In genomic region chr20:7980332-7981046, GRCh38 we compare ENCODE assay signal across 8 cellular contexts. TPM values are rescaled to one million over a fixed set of nuclear protein-coding genes. Genes with fewer than 3 reads are reported as not detected.
A peak's percentile ranks its signal among the peaks of the same experiment; 100 is the strongest.
DNase-seq lines count a peak whose midpoint lies in the region; ATAC-seq and TF ChIP-seq lines count a peak whose summit lies in the region.

No MANE protein-coding gene starts in this region.

- DNase-seq in Caco-2, result peak; percentile 41 to 46
- peak; percentile 53 for DNase-seq in RWPE1 (ENCODE audit: low spot score)
- DNase-seq in epithelial cell of proximal tubule (ENCODE audit: low read depth), result no peak
- peak; percentile 7 for DNase-seq in nephron progenitor cell
- no peak for DNase-seq in omental fat pad (ENCODE audit: low spot score)

- H3K36me3 Mint-ChIP-seq in Caco-2 (ENCODE audit: insufficient read depth, unreplicated experiment), result no peaks in the 10 kb centered on the region
- H3K36me3 Mint-ChIP-seq in nephron progenitor cell (ENCODE audit: low read depth), result peaks cover 14% of the 10 kb centered on the region
- H3K36me3 Mint-ChIP-seq in stimulated activated memory B cell treated with anti-CD40 and anti-IgM and Interleukin-4, amounts not matched to agents 10 μg/mL and 1 μg/mL and 100 μg/mL, for 72 hours, result peaks cover 31% of the 10 kb centered on the region

- no peak overlapping the region for H3K4me3 ChIP-seq in Caco-2 (ENCODE audit: low read depth, low read length)
- no peak overlapping the region for H3K4me3 ChIP-seq in epithelial cell of proximal tubule (ENCODE audit: low read depth, low read length)

- H3K4me1 Mint-ChIP-seq in Caco-2 (ENCODE audit: low read depth, unreplicated experiment), result no peaks in the 10 kb centered on the region
- H3K4me1 Mint-ChIP-seq in nephron progenitor cell, result no peaks in the 10 kb centered on the region
- no peaks in the 10 kb centered on the region for H3K4me1 Mint-ChIP-seq in stimulated activated memory B cell treated with anti-CD40 and anti-IgM and Interleukin-4, amounts not matched to agents 10 μg/mL and 1 μg/mL and 100 μg/mL, for 72 hours

- H3K27ac ChIP-seq in RWPE1, result no peak overlapping the region

- ATAC-seq in GM18868 (IDR thresholded peaks at IDR 0.05; ENCODE audit: unreplicated experiment) (peak; percentile 92), HG03280 (IDR thresholded peaks at IDR 0.05; ENCODE audit: unreplicated experiment) (peak; percentile 85), omental fat pad (ENCODE audit: low FRiP score) (no peak)
- ATAC-seq in stimulated activated memory B cell treated with anti-CD40 and anti-IgM and Interleukin-4, amounts not matched to agents 10 μg/mL and 1 μg/mL and 100 μg/mL, for 72 hours, result no peak

- no TSS peak for BruUV-seq in Caco-2 (replicated peaks; lab: Mats Ljungman, UMichigan)

- CTCF ChIA-PET in Caco-2 (lab: Charles Lee) (interaction anchor here (0.7 to 1.4 kb wide), 9 partner anchors 9 to 1607 kb away, joined by 3 to 11 read pairs (median 5); no protein-coding TSS in a partner anchor), RWPE1 (lab: Yijun Ruan, JAX) (interaction anchor here (0.6 to 1.9 kb wide), 4 partner anchors 8 to 741 kb away, joined by 3 to 9 read pairs (median 4); no protein-coding TSS in a partner anchor)

- H3K27ac Mint-ChIP-seq in Caco-2 (ENCODE audit: unreplicated experiment) (no peak overlapping the region), nephron progenitor cell (no peak overlapping the region)
- no peak overlapping the region for H3K27ac Mint-ChIP-seq in stimulated activated memory B cell treated with anti-CD40 and anti-IgM and Interleukin-4, amounts not matched to agents 10 μg/mL and 1 μg/mL and 100 μg/mL, for 72 hours

- H3K9me3 ChIP-seq in Caco-2, result no peaks in the 10 kb centered on the region

- intact Hi-C loops in Caco-2 (cut with micrococcal nuclease; ENCODE audit: unreplicated experiment), result loop anchor here (1.0 to 2.0 kb wide), 2 partner anchors 474 to 742 kb away; no protein-coding TSS in a partner anchor

- H3K27me3 ChIP-seq in Caco-2 (replicated peaks; ENCODE audit: control insufficient read depth, insufficient read depth, low read length), result no peaks in the 10 kb centered on the region

- no peaks in the 10 kb centered on the region for H3K36me3 ChIP-seq in Caco-2 (ENCODE audit: control insufficient read depth, insufficient read depth, low read length)

- H3K9me3 Mint-ChIP-seq in Caco-2 (ENCODE audit: unreplicated experiment) (no peaks in the 10 kb centered on the region), nephron progenitor cell (no peaks in the 10 kb centered on the region)
- no peaks in the 10 kb centered on the region for H3K9me3 Mint-ChIP-seq in stimulated activated memory B cell treated with anti-CD40 and anti-IgM and Interleukin-4, amounts not matched to agents 10 μg/mL and 1 μg/mL and 100 μg/mL, for 72 hours

- POLR2A ChIA-PET in Caco-2 (lab: Charles Lee) (no interaction called here), RWPE1 (lab: Yijun Ruan, JAX; ENCODE audit: low non-redundant PET) (no interaction called here)

- peaks cover 10% of the 10 kb centered on the region for H3K4me1 ChIP-seq in Caco-2

- H3K4me3 Mint-ChIP-seq in Caco-2 (ENCODE audit: unreplicated experiment) (no peak overlapping the region), nephron progenitor cell (no peak overlapping the region)
- no peak overlapping the region for H3K4me3 Mint-ChIP-seq in stimulated activated memory B cell treated with anti-CD40 and anti-IgM and Interleukin-4, amounts not matched to agents 10 μg/mL and 1 μg/mL and 100 μg/mL, for 72 hours

- TF ChIP-seq CTCF in Caco-2 (IDR thresholded peaks at IDR 0.05; ENCODE audit: insufficient read depth in 1 of 2, low read depth in 1 of 2, low read length in 1 of 2, severe bottlenecking in 1 of 2, unreplicated experiment in 1 of 2) (peak; percentile 42 to 74), RWPE1 (conservative IDR thresholded peaks at IDR 0.05; ENCODE audit: low read depth) (peak; percentile 50), epithelial cell of proximal tubule (conservative IDR thresholded peaks at IDR 0.05; ENCODE audit: low read depth, low read length) (peak; percentile 68), nephron progenitor cell (IDR thresholded peaks at IDR 0.05) (peak; percentile 50), omental fat pad (IDR thresholded peaks at IDR 0.05) (no peak)

- H3K27me3 Mint-ChIP-seq in Caco-2 (ENCODE audit: insufficient read depth, unreplicated experiment), result no peaks in the 10 kb centered on the region
- H3K27me3 Mint-ChIP-seq in nephron progenitor cell (ENCODE audit: low read depth, poor library complexity), result no peaks in the 10 kb centered on the region
- H3K27me3 Mint-ChIP-seq in stimulated activated memory B cell treated with anti-CD40 and anti-IgM and Interleukin-4, amounts not matched to agents 10 μg/mL and 1 μg/mL and 100 μg/mL, for 72 hours, result no peaks in the 10 kb centered on the region

RNA-seq across cellular contexts. Expression of gene TMX4, which starts 39.1 kb away (rescaled TPM):
- total RNA-seq in Caco-2 (2022), result 13.6 and 17.0 TPM in 2 replicates
- total RNA-seq in epithelial cell of proximal tubule, result 15.3 and 23.5 TPM in 2 replicates
- total RNA-seq in omental fat pad, result 10 to 100 TPM; 30.8 to 48.8 (median 41.6) TPM

RNA-seq across cellular contexts. Expression of gene HAO1, which starts 40.2 kb away (rescaled TPM):
- total RNA-seq in Caco-2 (2022), result not detected in 2 replicates
- not detected in 2 replicates for total RNA-seq in epithelial cell of proximal tubule
- total RNA-seq in omental fat pad, result not detected

Comparison
In these comparisons a context has a peak if more than half of its experiments do, and no peak if none do; other contexts are left out.
1. DNase-seq: peak in Caco-2 (2 of 2), RWPE1 (single experiment) and nephron progenitor cell (single experiment); none in epithelial cell of proximal tubule (single experiment) and omental fat pad (single experiment).
2. CTCF ChIP-seq: peak in Caco-2 (2 of 2), RWPE1 (single experiment), epithelial cell of proximal tubule (single experiment) and nephron progenitor cell (single experiment); none in omental fat pad (0 of 3).
3. ATAC-seq: peak in GM18868 (single experiment) and HG03280 (single experiment); none in stimulated activated memory B cell treated with anti-CD40 and anti-IgM and Interleukin-4, amounts not matched to agents 10 μg/mL and 1 μg/mL and 100 μg/mL, for 72 hours (single experiment) and omental fat pad (single experiment).